In the genomic region with DNA sequence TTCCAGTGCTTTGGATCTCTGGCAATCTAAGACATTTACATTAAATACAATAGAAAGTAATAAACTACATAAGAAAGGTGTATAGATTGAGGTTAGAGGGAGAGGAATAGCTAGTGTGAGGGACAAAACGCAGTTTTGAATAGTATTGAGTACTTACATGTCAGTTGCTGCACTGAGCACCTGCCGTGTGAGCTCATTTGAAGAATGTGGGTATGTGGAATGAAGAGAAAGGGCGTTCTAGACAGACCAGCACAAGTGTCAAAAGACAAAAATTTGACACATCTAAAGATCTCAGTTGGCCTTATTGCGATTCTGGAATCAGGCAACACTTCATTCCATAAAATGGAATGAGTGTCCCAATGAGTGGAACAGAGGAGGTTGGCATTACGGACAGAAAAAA, we compare ENCODE assay signal across 8 cellular contexts. TPM values are rescaled to one million over a fixed set of nuclear protein-coding genes. Genes with fewer than 3 reads are reported as not detected.
A peak's percentile ranks its signal among the peaks of the same experiment; 100 is the strongest.
DNase-seq lines count a peak whose midpoint lies in the region; ATAC-seq and TF ChIP-seq lines count a peak whose summit lies in the region.

No MANE protein-coding gene starts in this region.

- peak overlapping the region; percentile 92 for H3K4me3 ChIP-seq in CD8-positive, alpha-beta memory T cell (ENCODE audit: low read length)
- peak overlapping the region; percentile 66 for H3K4me3 ChIP-seq in LNCaP clone FGC (ENCODE audit: low read depth, low read length)
- peak overlapping the region; percentile 72 to 89 for H3K4me3 ChIP-seq in cardiac fibroblast (replicated peaks in 1 of 2; ENCODE audit: low read depth in 2 of 2, low read length in 2 of 2)
- H3K4me3 ChIP-seq in naive thymus-derived CD4-positive, alpha-beta T cell (ENCODE audit: low read length), result peak overlapping the region; percentile 83

- peak overlapping the region; percentile 94 to 99 (median 96) for H3K4me3 Mint-ChIP-seq in CD8-positive, alpha-beta memory T cell
- H3K4me3 Mint-ChIP-seq in naive thymus-derived CD4-positive, alpha-beta T cell, result peak overlapping the region; percentile 93 to 100 (median 98)

- peak overlapping the region; percentile 93 for H3K27ac ChIP-seq in CD8-positive, alpha-beta memory T cell (ENCODE audit: low read depth, low read length)
- H3K27ac ChIP-seq in naive thymus-derived CD4-positive, alpha-beta T cell (ENCODE audit: low read depth, low read length), result peak overlapping the region; percentile 93

- POLR2A ChIA-PET in CD8-positive, alpha-beta memory T cell (lab: Charles Lee), result interaction anchor here (0.6 to 2.8 kb wide), 2 partner anchors 82 to 101 kb away, joined by 3 to 9 read pairs; a partner anchor contains a TSS
- POLR2A ChIA-PET in naive thymus-derived CD4-positive, alpha-beta T cell (lab: Charles Lee), result interaction anchor here (0.6 to 1.5 kb wide), 18 partner anchors 9 to 383 kb away, joined by 3 to 11 read pairs (median 4); a partner anchor contains a TSS

- no peaks in the 10 kb centered on the region for H3K27me3 ChIP-seq in CD8-positive, alpha-beta memory T cell (ENCODE audit: insufficient read depth, low read length, poor library complexity, severe bottlenecking)
- no peaks in the 10 kb centered on the region for H3K27me3 ChIP-seq in naive thymus-derived CD4-positive, alpha-beta T cell (ENCODE audit: control insufficient read depth in 2 of 2, insufficient read depth in 2 of 2, low read length in 2 of 2)

- H3K4me1 Mint-ChIP-seq in CD8-positive, alpha-beta memory T cell, result peaks cover 47 to 74% (median 59%) of the 10 kb centered on the region in 3 donors
- peaks cover 39 to 88% (median 70%) of the 10 kb centered on the region in 7 donors for H3K4me1 Mint-ChIP-seq in naive thymus-derived CD4-positive, alpha-beta T cell

- H3K36me3 Mint-ChIP-seq in CD8-positive, alpha-beta memory T cell, result peaks cover 4 to 30% (median 4%) of the 10 kb centered on the region in 3 donors
- H3K36me3 Mint-ChIP-seq in naive thymus-derived CD4-positive, alpha-beta T cell, result peaks cover 3 to 23% (median 9%) of the 10 kb centered on the region in 5 donors

- TF ChIP-seq CTCF in LNCaP clone FGC (IDR thresholded peaks at IDR 0.05; ENCODE audit: control insufficient read depth, extremely low read depth, insufficient read depth) (no peak), cardiac fibroblast (IDR thresholded peaks at IDR 0.05; ENCODE audit: low read depth, low read length) (no peak)

- H3K9me3 Mint-ChIP-seq in CD8-positive, alpha-beta memory T cell, result no peaks in the 10 kb centered on the region
- H3K9me3 Mint-ChIP-seq in naive thymus-derived CD4-positive, alpha-beta T cell, result no peaks in the 10 kb centered on the region

- ATAC-seq in naive thymus-derived CD4-positive, alpha-beta T cell, result no peak
- ATAC-seq in activated CD4-positive, CD25-positive, alpha-beta regulatory T cell treated with anti-CD3 and anti-CD28 coated beads, Interleukin-2, amount 50 U/mL, for 24 hours, result no peak

- no peaks in the 10 kb centered on the region for H3K9me3 ChIP-seq in CD8-positive, alpha-beta memory T cell (ENCODE audit: low read length)
- no peaks in the 10 kb centered on the region for H3K9me3 ChIP-seq in naive thymus-derived CD4-positive, alpha-beta T cell (ENCODE audit: control insufficient read depth in 2 of 3, low read length in 3 of 3)

- H3K36me3 ChIP-seq in CD8-positive, alpha-beta memory T cell (ENCODE audit: insufficient read depth, low read length), result no peaks in the 10 kb centered on the region
- peaks cover 0 to 18% (median 0%) of the 10 kb centered on the region in 3 experiments for H3K36me3 ChIP-seq in naive thymus-derived CD4-positive, alpha-beta T cell (ENCODE audit: control insufficient read depth in 2 of 3, insufficient read depth in 3 of 3, low read length in 3 of 3)

- CTCF ChIA-PET in CD8-positive, alpha-beta memory T cell (lab: Charles Lee), result interaction anchor here (0.8 to 1.2 kb wide), 3 partner anchors 39 to 437 kb away, joined by 3 to 4 read pairs (median 4); no protein-coding TSS in a partner anchor
- CTCF ChIA-PET in naive thymus-derived CD4-positive, alpha-beta T cell (lab: Charles Lee), result interaction anchor here (0.8 kb wide), 2 partner anchors 41 to 82 kb away, joined by 3 to 5 read pairs; no protein-coding TSS in a partner anchor

- DNase-seq in CD8-positive, alpha-beta memory T cell, result no peak
- DNase-seq in LNCaP clone FGC (ENCODE audit: low read depth) (no peak), cardiac fibroblast (ENCODE audit: low read depth in 2 of 2) (no peak), NCI-H226 (no peak), SW480 (ENCODE audit: low spot score) (no peak)
- DNase-seq in naive thymus-derived CD4-positive, alpha-beta T cell, result peak in 4 of 9 donors; percentile 9 to 27 (median 20)
- DNase-seq in central memory CD4-positive, alpha-beta T cell, result no peak

- H3K27ac Mint-ChIP-seq in CD8-positive, alpha-beta memory T cell, result peak overlapping the region; percentile 96 to 100 (median 98)
- peak overlapping the region; percentile 98 to 100 (median 99) for H3K27ac Mint-ChIP-seq in naive thymus-derived CD4-positive, alpha-beta T cell

- peaks cover 35% of the 10 kb centered on the region for H3K4me1 ChIP-seq in CD8-positive, alpha-beta memory T cell (ENCODE audit: insufficient read depth, low read length)
- peaks cover 23 to 25% of the 10 kb centered on the region in 2 donors for H3K4me1 ChIP-seq in naive thymus-derived CD4-positive, alpha-beta T cell (ENCODE audit: control insufficient read depth in 2 of 2, insufficient read depth in 2 of 2, low read length in 2 of 2)

- intact Hi-C loops in naive thymus-derived CD4-positive, alpha-beta T cell (cut with micrococcal nuclease), result loop anchor here (1.0 to 10.0 kb wide), 15 partner anchors 13 to 1546 kb away; a partner anchor contains a TSS

- H3K27me3 Mint-ChIP-seq in CD8-positive, alpha-beta memory T cell, result peaks cover 0 to 2% of the 10 kb centered on the region in 2 donors
- H3K27me3 Mint-ChIP-seq in naive thymus-derived CD4-positive, alpha-beta T cell, result no peaks in the 10 kb centered on the region

RNA-seq across cellular contexts. Expression of a gene that starts 0.8 kb away (rescaled TPM):
- total RNA-seq in CD8-positive, alpha-beta memory T cell, result 10 to 100 TPM; 51.7 to 59.5 TPM
- 57.5 TPM for polyA plus RNA-seq in CD8-positive, alpha-beta memory T cell
- 10 to 100 TPM; 44.8 to 70.9 (median 68.0) TPM for total RNA-seq in naive thymus-derived CD4-positive, alpha-beta T cell
- polyA plus RNA-seq in naive thymus-derived CD4-positive, alpha-beta T cell, result 10 to 100 TPM; 45.6 to 54.7 TPM
